Comparison of ENCODE assay signal across 1 cellular context in genomic region chr6:130826442-130827246, GRCh38.
TF ChIP-seq lines count a peak whose summit lies in the region.

No MANE protein-coding gene starts in this region.

TF ChIP-seq in HepG2, 621 proteins besides CTCF, POLR2A, EP300 and RAD21 (continued from another document and continues in another):
- TF ChIP-seq ZBTB8A (CRISPR knock-in tag; IDR thresholded peaks at IDR 0.05; ENCODE audit: borderline replicate concordance, low read depth) (peak; percentile 43; the same call in 1 of the 2 replicates), MAFG (CRISPR knock-in tag; IDR thresholded peaks at IDR 0.05) (no peak), PPARG (CRISPR knock-in tag; conservative IDR thresholded peaks at IDR 0.05) (no peak), SOX13 (IDR thresholded peaks at IDR 0.05) (no peak), SOX13 (CRISPR knock-in tag; conservative IDR thresholded peaks at IDR 0.05 in 1 of 2, IDR thresholded peaks at IDR 0.05 in 1 of 2) (peak; percentile 46 to 91; a peak in 3 of 4 replicates), ZNF670 (CRISPR knock-in tag; IDR thresholded peaks at IDR 0.05; ENCODE audit: borderline replicate concordance) (peak; percentile 17; the same call in 1 of the 2 replicates), KAT8 (CRISPR knock-in tag; IDR thresholded peaks at IDR 0.05) (no peak; the same call in 1 of the 2 replicates), ZBTB33 (CRISPR knock-in tag; IDR thresholded peaks at IDR 0.05) (no peak), ZBTB7B (CRISPR knock-in tag; IDR thresholded peaks at IDR 0.05) (no peak), ZIK1 (CRISPR knock-in tag; IDR thresholded peaks at IDR 0.05; ENCODE audit: borderline replicate concordance, low read depth) (no peak), KLF15 (CRISPR knock-in tag; IDR thresholded peaks at IDR 0.05; ENCODE audit: borderline replicate concordance) (no peak), ZNF264 (CRISPR knock-in tag; IDR thresholded peaks at IDR 0.05) (no peak), AHDC1 (CRISPR knock-in tag; IDR thresholded peaks at IDR 0.05; ENCODE audit: borderline replicate concordance) (peak; percentile 58; the same call in 1 of the 2 replicates), GABPB1 (CRISPR knock-in tag; IDR thresholded peaks at IDR 0.05) (no peak; the same call in 1 of the 2 replicates), ZNF280D (CRISPR knock-in tag; IDR thresholded peaks at IDR 0.05) (peak; percentile 59; the same call in 1 of the 2 replicates), MED1 (CRISPR knock-in tag; IDR thresholded peaks at IDR 0.05) (peak; percentile 48; the same call in 1 of the 2 replicates), ZFP36L2 (CRISPR knock-in tag; IDR thresholded peaks at IDR 0.05) (no peak), ESRRA (CRISPR knock-in tag; IDR thresholded peaks at IDR 0.05; ENCODE audit: low read depth) (0 out of 2 replicates have a peak, but pooled peaks have one; percentile 28), MLXIP (CRISPR knock-in tag; IDR thresholded peaks at IDR 0.05; ENCODE audit: borderline replicate concordance) (no peak), THRA (CRISPR knock-in tag; IDR thresholded peaks at IDR 0.05; ENCODE audit: borderline replicate concordance) (no peak), CREB1 (IDR thresholded peaks at IDR 0.05) (no peak), CREB1 (CRISPR knock-in tag; IDR thresholded peaks at IDR 0.05) (no peak), ZMYM2 (CRISPR knock-in tag; IDR thresholded peaks at IDR 0.05) (no peak), GABPA (IDR thresholded peaks at IDR 0.05; ENCODE audit: low read depth, low read length) (no peak), GABPA (CRISPR knock-in tag; IDR thresholded peaks at IDR 0.05; ENCODE audit: low read depth) (no peak), ATF7 (IDR thresholded peaks at IDR 0.05) (no peak), ATF7 (CRISPR knock-in tag; IDR thresholded peaks at IDR 0.05) (peak; percentile 58; the same call in 1 of the 2 replicates), RARA (CRISPR knock-in tag; IDR thresholded peaks at IDR 0.05) (peak; percentile 59; the same call in 1 of the 2 replicates), SP140L (CRISPR knock-in tag; IDR thresholded peaks at IDR 0.05; ENCODE audit: borderline replicate concordance) (no peak), UBTF (CRISPR knock-in tag; IDR thresholded peaks at IDR 0.05) (no peak), ZFX (CRISPR knock-in tag; IDR thresholded peaks at IDR 0.05; ENCODE audit: low read depth) (peak; percentile 42), ZNF496 (CRISPR knock-in tag; IDR thresholded peaks at IDR 0.05; ENCODE audit: insufficient replicate concordance) (no peak), ZNF383 (CRISPR knock-in tag; IDR thresholded peaks at IDR 0.05; ENCODE audit: borderline replicate concordance) (0 out of 2 replicates have a peak, but pooled peaks have one; percentile 34), TCF12 (IDR thresholded peaks at IDR 0.05) (no peak), TCF12 (CRISPR knock-in tag; IDR thresholded peaks at IDR 0.05) (0 out of 2 replicates have a peak, but pooled peaks have one; percentile 12), HNF4G (IDR thresholded peaks at IDR 0.05; ENCODE audit: borderline replicate concordance, low read depth, low read length) (no peak), HNF4G (CRISPR knock-in tag; IDR thresholded peaks at IDR 0.05; ENCODE audit: borderline replicate concordance, low read depth) (no peak), ZBTB34 (CRISPR knock-in tag; IDR thresholded peaks at IDR 0.05) (no peak), KMT2B (CRISPR knock-in tag; IDR thresholded peaks at IDR 0.05) (no peak)
